Comparison of ENCODE assay signal across 9 cellular contexts in genomic region chr11:9138612-9139579, GRCh38. TPM values are rescaled to one million over a fixed set of nuclear protein-coding genes. Genes with fewer than 3 reads are reported as not detected.
DNase-seq lines count a peak whose midpoint lies in the region; ATAC-seq and TF ChIP-seq lines count a peak whose summit lies in the region.
"Had no signal": no experiment of that assay in that cellular context is flagged by ENCODE, and none has a peak within 500 bp of the region (broad histone marks: within the 10 kb centered on the region; RNA-seq: fewer than 3 reads in every experiment).

No MANE protein-coding gene starts in this region.

- H3K36me3 Mint-ChIP-seq in activated T-cell treated with anti-CD3 and anti-CD28 coated beads, Interleukin-2, amount 50 U/mL, for 4 hours (ENCODE audit: insufficient read depth), result peaks cover 40% of the 10 kb centered on the region

- no peaks in the 10 kb centered on the region for H3K79me2 ChIP-seq in OCI-LY7 (ENCODE audit: insufficient read depth, low read depth, low read length)

- H4K20me1 ChIP-seq in OCI-LY7 (ENCODE audit: insufficient read depth, low read length), result no peaks in the 10 kb centered on the region

- no peak overlapping the region for H2AFZ ChIP-seq in OCI-LY7 (ENCODE audit: low read length)

- POLR2A ChIA-PET in OCI-LY7 (lab: Charles Lee), result interaction anchor here (0.7 kb wide), 2 partner anchors 10 to 34 kb away, joined by 3 to 4 read pairs; no protein-coding TSS in a partner anchor

- peaks cover 39% of the 10 kb centered on the region for H3K4me1 Mint-ChIP-seq in activated T-cell treated with anti-CD3 and anti-CD28 coated beads, Interleukin-2, amount 50 U/mL, for 4 hours (ENCODE audit: low read depth)

- BruUV-seq in OCI-LY7 (replicated peaks; lab: Mats Ljungman, UMichigan), result no TSS peak

- CTCF ChIA-PET in OCI-LY7 (lab: Charles Lee; ENCODE audit: unreplicated experiment), result interaction anchor here (1.3 kb wide), 1 partner anchor 124 kb away, joined by 3 read pairs; no protein-coding TSS in a partner anchor

- H3K4me3 Mint-ChIP-seq in activated T-cell treated with anti-CD3 and anti-CD28 coated beads, Interleukin-2, amount 50 U/mL, for 4 hours, result no peak overlapping the region

- H3K9me3 ChIP-seq in OCI-LY7 (ENCODE audit: low read length), result no peaks in the 10 kb centered on the region
- H3K9me3 ChIP-seq: heart right ventricle had no signal

- H3K9me3 Mint-ChIP-seq in activated T-cell treated with anti-CD3 and anti-CD28 coated beads, Interleukin-2, amount 50 U/mL, for 4 hours, result no peaks in the 10 kb centered on the region

- no peak for TF ChIP-seq CTCF in OCI-LY7 (conservative IDR thresholded peaks at IDR 0.05; ENCODE audit: low read length)

- H3K27me3 Mint-ChIP-seq in activated T-cell treated with anti-CD3 and anti-CD28 coated beads, Interleukin-2, amount 50 U/mL, for 4 hours (ENCODE audit: low read depth), result no peaks in the 10 kb centered on the region

- in situ Hi-C loops in KBM-7 (cut with MboI; ENCODE audit: low pct_unique_long_range_greater_than_20kb, low sequenced_read_pairs), result no loop called here

- no peak overlapping the region for H3K27ac ChIP-seq in OCI-LY7 (ENCODE audit: low read depth, low read length, poor library complexity, severe bottlenecking)

- H3K36me3 ChIP-seq in OCI-LY7 (ENCODE audit: insufficient read depth, low read length), result no peaks in the 10 kb centered on the region

- H3K4me3 ChIP-seq in OCI-LY7 (ENCODE audit: low read depth, low read length, poor library complexity, severe bottlenecking), result no peak overlapping the region
- H3K4me3 ChIP-seq: heart right ventricle had no signal

- DNase-seq in COR-L47 (lab: John Stamatoyannopoulos, UW), result peak; percentile 87
- peak; percentile 79 for DNase-seq in NCI-H1417 treated with DMSO at 0.1 percent for 48 hours (lab: John Stamatoyannopoulos, UW)
- peak; percentile 22 for DNase-seq in activated T-cell treated with anti-CD3 and anti-CD28 coated beads, Interleukin-2, amount 50 U/mL, for 4 hours
- peak; percentile 81 for DNase-seq in glomerular endothelial cell (ENCODE audit: extremely low read depth, low read depth, low spot score)
- peak; percentile 82 for DNase-seq in stromal cell of bone marrow (ENCODE audit: low read depth)
- DNase-seq in amygdala (lab: John Stamatoyannopoulos, UW), result no peak
- DNase-seq in KBM-7, result no peak
- no peak for DNase-seq in OCI-LY7 (ENCODE audit: low spot score)

- no peaks in the 10 kb centered on the region for H3K4me1 ChIP-seq in OCI-LY7 (ENCODE audit: insufficient read depth, low read length, poor library complexity, severe bottlenecking)

- intact Hi-C loops in OCI-LY7 (cut with micrococcal nuclease; ENCODE audit: unreplicated experiment), result no loop called here

- H3K9me2 ChIP-seq in OCI-LY7 (ENCODE audit: insufficient read depth, low read length), result no peaks in the 10 kb centered on the region

- peak; percentile 57 to 73 for ATAC-seq in activated T-cell treated with anti-CD3 and anti-CD28 coated beads, Interleukin-2, amount 50 U/mL, for 4 hours

- no peak overlapping the region for H3K4me2 ChIP-seq in OCI-LY7 (ENCODE audit: low read length)

RNA-seq across cellular contexts. Expression of gene SCUBE2, which starts 47.5 kb away (rescaled TPM):
- under 1 TPM; 0.20 to 0.41 (median 0.26) TPM for total RNA-seq in activated T-cell treated with anti-CD3 and anti-CD28 coated beads, Interleukin-2, amount 50 U/mL, for 4 hours
- 0.76 and 1.7 TPM in 2 replicates for total RNA-seq in glomerular endothelial cell
- total RNA-seq in OCI-LY7 (2014; rRNA removed; shearing (Covaris generic)), result not detected in 2 replicates
- total RNA-seq in OCI-LY7 (2022), result not detected in 2 replicates

Comparison
In these comparisons a context has a peak if more than half of its experiments do, and no peak if none do; other contexts are left out.
1. DNase-seq: peak in COR-L47 (single experiment), NCI-H1417 treated with DMSO at 0.1 percent for 48 hours (single experiment), activated T-cell treated with anti-CD3 and anti-CD28 coated beads, Interleukin-2, amount 50 U/mL, for 4 hours (single experiment), glomerular endothelial cell (single experiment) and stromal cell of bone marrow (single experiment); none in amygdala (0 of 56), KBM-7 (single experiment) and OCI-LY7 (single experiment).